10 cellular contexts compared by ENCODE assay signal in the genomic region with DNA sequence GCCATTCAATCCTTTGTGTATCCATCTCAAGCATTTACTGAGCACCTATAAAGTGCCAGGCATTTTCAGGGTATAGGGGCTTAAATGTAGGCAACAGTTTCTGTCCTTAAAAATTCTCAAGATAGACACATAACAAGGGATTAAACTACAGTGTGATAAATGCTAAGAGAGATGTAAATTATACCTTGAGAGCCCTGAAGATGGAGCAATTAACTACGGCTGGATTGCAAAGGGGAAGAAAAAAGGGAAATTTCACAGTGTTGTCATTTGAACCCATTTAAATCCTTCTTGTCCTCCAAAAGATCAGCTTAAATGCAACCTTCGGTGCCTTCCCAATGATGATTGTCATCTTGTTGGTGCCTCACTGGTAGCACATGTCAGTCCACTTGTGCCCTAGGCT. TPM values are rescaled to one million over a fixed set of nuclear protein-coding genes. Genes with fewer than 3 reads are reported as not detected.
DNase-seq lines count a peak whose midpoint lies in the region; ATAC-seq and TF ChIP-seq lines count a peak whose summit lies in the region.
"Had no signal": no experiment of that assay in that cellular context is flagged by ENCODE, and none has a peak within 500 bp of the region (broad histone marks: within the 10 kb centered on the region; RNA-seq: fewer than 3 reads in every experiment).

No MANE protein-coding gene starts in this region.

- H3K27ac ChIP-seq in Peyer's patch (peak overlapping the region; percentile 29 to 71 (median 51)), fibroblast of lung (ENCODE audit: insufficient read depth, low read length) (no peak overlapping the region), stomach smooth muscle (ENCODE audit: low read length) (peak overlapping the region; percentile 69)

- no peaks in the 10 kb centered on the region for H3K36me3 ChIP-seq in Peyer's patch
- no peaks in the 10 kb centered on the region for H3K36me3 ChIP-seq in fibroblast of lung (ENCODE audit: control insufficient read depth, insufficient read depth, low read length)
- H3K36me3 ChIP-seq in stomach smooth muscle (ENCODE audit: control insufficient read depth in 2 of 2, insufficient read depth in 2 of 2, low read length in 2 of 2) = no peaks in the 10 kb centered on the region

- no peaks in the 10 kb centered on the region for H3K27me3 ChIP-seq in Peyer's patch
- peaks cover 2% of the 10 kb centered on the region for H3K27me3 ChIP-seq in fibroblast of lung (ENCODE audit: control insufficient read depth, insufficient read depth, low read length)
- no peaks in the 10 kb centered on the region for H3K27me3 ChIP-seq in stomach smooth muscle (ENCODE audit: control insufficient read depth in 1 of 2, insufficient read depth in 2 of 2, low read length in 2 of 2)

- H3K9me3 Mint-ChIP-seq in activated CD4-positive, alpha-beta T cell treated with anti-CD3 and anti-CD28 coated beads, Interleukin-2, amount 10 ng/mL, durations not matched to agents 7 days and 5 days = peaks cover 3% of the 10 kb centered on the region

- peak overlapping the region; percentile 77 for H3K4me3 Mint-ChIP-seq in activated CD4-positive, alpha-beta T cell treated with anti-CD3 and anti-CD28 coated beads, Interleukin-2, amount 10 ng/mL, durations not matched to agents 7 days and 5 days

- H3K4me1 Mint-ChIP-seq in activated CD4-positive, alpha-beta T cell treated with anti-CD3 and anti-CD28 coated beads, Interleukin-2, amount 10 ng/mL, durations not matched to agents 7 days and 5 days = peaks cover 64% of the 10 kb centered on the region

- peaks cover 0 to 11% (median 3%) of the 10 kb centered on the region in 4 donors for H3K4me1 ChIP-seq in Peyer's patch
- H3K4me1 ChIP-seq in fibroblast of lung (ENCODE audit: control insufficient read depth, extremely low read depth, insufficient read depth, low read length) = peaks cover 11% of the 10 kb centered on the region
- H3K4me1 ChIP-seq in stomach smooth muscle (ENCODE audit: control insufficient read depth, insufficient read depth, low read length) = peaks cover 23% of the 10 kb centered on the region

- H3K4me2 ChIP-seq in fibroblast of lung (ENCODE audit: extremely low read depth, insufficient read depth, low read length) = peak overlapping the region; percentile 42

- H3K9ac ChIP-seq in fibroblast of lung (ENCODE audit: insufficient read depth, low read length) = no peak overlapping the region
- peak overlapping the region in 1 of 2 donors; percentile 25 for H3K9ac ChIP-seq in stomach smooth muscle (ENCODE audit: low read length in 2 of 2)

- no peak for DNase-seq in activated CD4-positive, alpha-beta T cell treated with anti-CD3 and anti-CD28 coated beads, Interleukin-2, amount 10 ng/mL, durations not matched to agents 7 days and 5 days
- no peak for DNase-seq in activated CD4-positive, alpha-beta T cell treated with anti-CD3 and anti-CD28 coated beads, Interleukin-2, amount 50 U/mL, for 4 hours
- no peak for DNase-seq in Peyer's patch
- peak in 1 of 2 donors; percentile 44 for DNase-seq in fibroblast of lung (ENCODE audit: low read depth in 2 of 2)
- DNase-seq in iPS-NIHi7 (ENCODE audit: extremely low spot score) = no peak

- POLR2A ChIA-PET in activated CD4-positive, alpha-beta T cell treated with anti-CD3 and anti-CD28 coated beads, Interleukin-2, amount 10 ng/mL, durations not matched to agents 7 days and 5 days (lab: Charles Lee) = no interaction called here

- no peaks in the 10 kb centered on the region for H3K79me2 ChIP-seq in fibroblast of lung (ENCODE audit: control insufficient read depth, insufficient read depth, low read length)

- ATAC-seq in GM21786 (IDR thresholded peaks at IDR 0.05; ENCODE audit: unreplicated experiment) = no peak
- ATAC-seq in HG03469 (IDR thresholded peaks at IDR 0.05; ENCODE audit: unreplicated experiment) = no peak

- no peak overlapping the region for H2AFZ ChIP-seq in fibroblast of lung (ENCODE audit: low read length)

- H3K9me3 ChIP-seq in Peyer's patch (no peaks in the 10 kb centered on the region), fibroblast of lung (ENCODE audit: control insufficient read depth, insufficient read depth, low read depth, low read length) (no peaks in the 10 kb centered on the region), stomach smooth muscle (ENCODE audit: control insufficient read depth in 2 of 2, low read length in 2 of 2) (no peaks in the 10 kb centered on the region)

- H4K20me1 ChIP-seq in fibroblast of lung (ENCODE audit: control insufficient read depth, extremely low read depth, insufficient read depth, low read length) = no peaks in the 10 kb centered on the region

- peaks cover 17% of the 10 kb centered on the region for H3K36me3 Mint-ChIP-seq in activated CD4-positive, alpha-beta T cell treated with anti-CD3 and anti-CD28 coated beads, Interleukin-2, amount 10 ng/mL, durations not matched to agents 7 days and 5 days (ENCODE audit: low read depth)

- CTCF ChIA-PET in activated CD4-positive, alpha-beta T cell treated with anti-CD3 and anti-CD28 coated beads, Interleukin-2, amount 10 ng/mL, durations not matched to agents 7 days and 5 days (lab: Charles Lee) = interaction anchor here (0.6 to 1.7 kb wide), 5 partner anchors 14 to 108 kb away, joined by 3 to 7 read pairs (median 3); no protein-coding TSS in a partner anchor

- H3K27ac Mint-ChIP-seq in activated CD4-positive, alpha-beta T cell treated with anti-CD3 and anti-CD28 coated beads, Interleukin-2, amount 10 ng/mL, durations not matched to agents 7 days and 5 days = peak overlapping the region; percentile 96

- no peak for TF ChIP-seq POLR2A in Peyer's patch (IDR thresholded peaks at IDR 0.05)

- TF ChIP-seq CTCF in Peyer's patch (IDR thresholded peaks at IDR 0.05) = no peak
- peak; percentile 18 to 25 for TF ChIP-seq CTCF in fibroblast of lung (conservative IDR thresholded peaks at IDR 0.05 in 1 of 2, IDR thresholded peaks at IDR 0.05 in 1 of 2; ENCODE audit: low read depth in 1 of 2, low read length in 2 of 2)

- no peaks in the 10 kb centered on the region for H3K27me3 Mint-ChIP-seq in activated CD4-positive, alpha-beta T cell treated with anti-CD3 and anti-CD28 coated beads, Interleukin-2, amount 10 ng/mL, durations not matched to agents 7 days and 5 days

- peak overlapping the region; percentile 28 to 54 (median 40) for H3K4me3 ChIP-seq in Peyer's patch
- H3K4me3 ChIP-seq in fibroblast of lung (replicated peaks in 1 of 4; ENCODE audit: control extremely low read depth in 1 of 4, insufficient read depth in 1 of 4, low read depth in 3 of 4, low read length in 4 of 4) = no peak overlapping the region
- H3K4me3 ChIP-seq in stomach smooth muscle (ENCODE audit: low read length in 2 of 2) = peak overlapping the region; percentile 60 to 72

RNA-seq across cellular contexts. Expression of gene IL26, which starts 11.5 kb away (rescaled TPM):
- total RNA-seq in activated CD4-positive, alpha-beta T cell treated with anti-CD3 and anti-CD28 coated beads, Interleukin-2, amount 10 ng/mL, durations not matched to agents 7 days and 5 days = under 1 TPM; 0.50 to 1.00 TPM
- total RNA-seq in Peyer's patch = not detected
- total RNA-seq in fibroblast of lung = 0.26 TPM in 1 of 2 replicates, not detected in the other
- 0.07 TPM in 1 of 2 replicates, not detected in the other for polyA plus RNA-seq in fibroblast of lung
- not detected in 2 replicates for polyA plus RNA-seq in fibroblast of lung (2012)
- polyA minus RNA-seq in fibroblast of lung (ENCODE audit: low replicate concordance) = not detected in 2 replicates
- total RNA-seq: pulmonary artery endothelial cell had no signal
- polyA plus RNA-seq: adipose tissue had no signal

RNA-seq across cellular contexts. Expression of gene IL22, which starts 16.3 kb away (rescaled TPM):
- total RNA-seq in activated CD4-positive, alpha-beta T cell treated with anti-CD3 and anti-CD28 coated beads, Interleukin-2, amount 10 ng/mL, durations not matched to agents 7 days and 5 days = under 1 TPM; 0.42 to 0.69 TPM
- total RNA-seq in Peyer's patch (not detected), fibroblast of lung (not detected in 2 replicates)
- polyA plus RNA-seq in fibroblast of lung = not detected in 2 replicates
- polyA plus RNA-seq in fibroblast of lung (2012) = not detected in 2 replicates
- polyA minus RNA-seq in fibroblast of lung (ENCODE audit: low replicate concordance) = not detected in 2 replicates
- total RNA-seq: pulmonary artery endothelial cell had no signal

Comparison
In these comparisons a context has a peak if more than half of its experiments do, and no peak if none do; other contexts are left out.
1. H3K4me3 ChIP-seq: peak in Peyer's patch (4 of 4) and stomach smooth muscle (2 of 2); none in fibroblast of lung (0 of 4).
2. CTCF ChIP-seq: peak in fibroblast of lung (2 of 2); none in Peyer's patch (0 of 6).